Comparison of ENCODE assay signal across 12 cellular contexts in genomic region chr11:69011624-69012091, GRCh38. TPM values are rescaled to one million over a fixed set of nuclear protein-coding genes. Genes with fewer than 3 reads are reported as not detected.
A peak's percentile ranks its signal among the peaks of the same experiment; 100 is the strongest.
DNase-seq lines count a peak whose midpoint lies in the region; ATAC-seq and TF ChIP-seq lines count a peak whose summit lies in the region.
"Had no signal": no experiment of that assay in that cellular context is flagged by ENCODE, and none has a peak within 500 bp of the region (broad histone marks: within the 10 kb centered on the region; RNA-seq: fewer than 3 reads in every experiment).

No MANE protein-coding gene starts in this region.

- DNase-seq in AG09309 (ENCODE audit: low read depth) (no peak), RWPE1 (ENCODE audit: low spot score) (no peak), glutamatergic neuron (no peak), prostate gland (ENCODE audit: low spot score) (no peak), NCI-H510A (lab: John Stamatoyannopoulos, UW) (no peak), ACHN (no peak)

- in situ Hi-C loops in ACHN (cut with HindIII; ENCODE audit: low pct_ligation_motif_present, low pct_unique_long_range_greater_than_20kb, low sequenced_read_pairs): no loop called here

- H3K4me1 Mint-ChIP-seq in glutamatergic neuron (ENCODE audit: low read depth, unreplicated experiment): peaks cover 17% of the 10 kb centered on the region
- H3K4me1 Mint-ChIP-seq: activated naive CD8-positive, alpha-beta T cell treated with anti-CD3 and anti-CD28 coated beads for 36 hours had no signal

- no peak overlapping the region for H3K4me3 Mint-ChIP-seq in glutamatergic neuron (ENCODE audit: unreplicated experiment)
- H3K4me3 Mint-ChIP-seq: activated CD4-positive, alpha-beta memory T cell treated with anti-CD3 and anti-CD28 coated beads for 36 hours; activated naive CD8-positive, alpha-beta T cell treated with anti-CD3 and anti-CD28 coated beads for 36 hours; B cell had no signal

- H3K4me3 ChIP-seq in AG09309 (ENCODE audit: control insufficient read depth, low read depth, low read length) (peak overlapping the region; percentile 69), prostate gland (peak overlapping the region; percentile 36 to 37)

- H3K27ac Mint-ChIP-seq in glutamatergic neuron (ENCODE audit: unreplicated experiment): peak overlapping the region; percentile 22
- H3K27ac Mint-ChIP-seq: activated CD4-positive, alpha-beta memory T cell treated with anti-CD3 and anti-CD28 coated beads for 36 hours; activated naive CD8-positive, alpha-beta T cell treated with anti-CD3 and anti-CD28 coated beads for 36 hours; B cell had no signal

- H3K27me3 Mint-ChIP-seq in glutamatergic neuron (ENCODE audit: unreplicated experiment): peaks cover 4% of the 10 kb centered on the region

- no peak for ATAC-seq in GM18505 (IDR thresholded peaks at IDR 0.05; ENCODE audit: unreplicated experiment)
- ATAC-seq in HG02938 (IDR thresholded peaks at IDR 0.05; ENCODE audit: unreplicated experiment): no peak

- H3K9me3 Mint-ChIP-seq in glutamatergic neuron (ENCODE audit: unreplicated experiment): peaks cover 7% of the 10 kb centered on the region
- H3K9me3 Mint-ChIP-seq: activated CD4-positive, alpha-beta memory T cell treated with anti-CD3 and anti-CD28 coated beads for 36 hours; activated naive CD8-positive, alpha-beta T cell treated with anti-CD3 and anti-CD28 coated beads for 36 hours had no signal

- H3K36me3 ChIP-seq in prostate gland: no peaks in the 10 kb centered on the region

- H3K27me3 ChIP-seq in prostate gland (replicated peaks; ENCODE audit: insufficient read depth): no peaks in the 10 kb centered on the region

- intact Hi-C loops in prostate gland (cut with DNase I): loop anchor here (5.0 kb wide), 2 partner anchors 69 to 631 kb away; partner anchors contain the start of gene CCND1

- peak overlapping the region; percentile 95 for H3K27ac ChIP-seq in RWPE1
- H3K27ac ChIP-seq in prostate gland: peak overlapping the region; percentile 84 to 87

- H3K9me3 ChIP-seq in prostate gland: no peaks in the 10 kb centered on the region

- CTCF ChIA-PET in RWPE1 (lab: Yijun Ruan, JAX): interaction anchor here (0.5 kb wide), 1 partner anchor 62 kb away, joined by 3 read pairs; no protein-coding TSS in a partner anchor

- H3K4me1 ChIP-seq in prostate gland (replicated peaks): no peaks in the 10 kb centered on the region

- no peaks in the 10 kb centered on the region for H3K36me3 Mint-ChIP-seq in glutamatergic neuron (ENCODE audit: unreplicated experiment)
- H3K36me3 Mint-ChIP-seq: activated CD4-positive, alpha-beta memory T cell treated with anti-CD3 and anti-CD28 coated beads for 36 hours; activated naive CD8-positive, alpha-beta T cell treated with anti-CD3 and anti-CD28 coated beads for 36 hours had no signal

- 46% methylated on average over 9 of the region's 9 CpGs for WGBS in prostate gland

- TF ChIP-seq CTCF in AG09309 (IDR thresholded peaks at IDR 0.05; ENCODE audit: control insufficient read depth, insufficient read depth, low read depth, low read length, missing control alignments) (no peak), RWPE1 (conservative IDR thresholded peaks at IDR 0.05; ENCODE audit: low read depth) (no peak), glutamatergic neuron (IDR thresholded peaks at IDR 0.05; ENCODE audit: partially characterized antibody, unreplicated experiment) (no peak), prostate gland (IDR thresholded peaks at IDR 0.05) (no peak)

- POLR2A ChIA-PET in RWPE1 (lab: Yijun Ruan, JAX; ENCODE audit: low non-redundant PET): no interaction called here

- TF ChIP-seq POLR2A in prostate gland (IDR thresholded peaks at IDR 0.05): no peak
- TF ChIP-seq POLR2A in GM18505 (IDR thresholded peaks at IDR 0.05; ENCODE audit: borderline replicate concordance, extremely low read depth, insufficient read depth, insufficient read length): no peak

RNA-seq across cellular contexts. Expression of gene MRGPRF, which starts 1.4 kb away (rescaled TPM):
- total RNA-seq in glutamatergic neuron (ENCODE audit: unreplicated experiment) (1.0 TPM), prostate gland (10 to 100 TPM; 20.0 to 53.3 TPM)
- total RNA-seq: activated CD4-positive, alpha-beta memory T cell treated with anti-CD3 and anti-CD28 coated beads for 36 hours; activated naive CD8-positive, alpha-beta T cell treated with anti-CD3 and anti-CD28 coated beads for 36 hours; B cell; pulmonary artery endothelial cell had no signal

RNA-seq across cellular contexts. Expression of gene MRGPRD, which starts 30.9 kb away (rescaled TPM):
- total RNA-seq in glutamatergic neuron (ENCODE audit: unreplicated experiment) (not detected), prostate gland (not detected)
- total RNA-seq: activated CD4-positive, alpha-beta memory T cell treated with anti-CD3 and anti-CD28 coated beads for 36 hours; activated naive CD8-positive, alpha-beta T cell treated with anti-CD3 and anti-CD28 coated beads for 36 hours; B cell; pulmonary artery endothelial cell had no signal

RNA-seq across cellular contexts. Expression of gene TPCN2, which starts 37.1 kb away (rescaled TPM):
- total RNA-seq in glutamatergic neuron (ENCODE audit: unreplicated experiment) (17.2 TPM), prostate gland (10 to 100 TPM; 17.6 to 31.0 TPM)

Comparison
In these comparisons a context has a peak if more than half of its experiments do, and no peak if none do; other contexts are left out.
1. RNA of gene MRGPRF, which starts 1.4 kb away (total RNA-seq): 20.0 to 53.3 TPM in prostate gland; 1.0 TPM in glutamatergic neuron (single experiment); every median in the first group is over 10 times any median in the second.